ENCODE assay signal across 12 cellular contexts in the genomic region with DNA sequence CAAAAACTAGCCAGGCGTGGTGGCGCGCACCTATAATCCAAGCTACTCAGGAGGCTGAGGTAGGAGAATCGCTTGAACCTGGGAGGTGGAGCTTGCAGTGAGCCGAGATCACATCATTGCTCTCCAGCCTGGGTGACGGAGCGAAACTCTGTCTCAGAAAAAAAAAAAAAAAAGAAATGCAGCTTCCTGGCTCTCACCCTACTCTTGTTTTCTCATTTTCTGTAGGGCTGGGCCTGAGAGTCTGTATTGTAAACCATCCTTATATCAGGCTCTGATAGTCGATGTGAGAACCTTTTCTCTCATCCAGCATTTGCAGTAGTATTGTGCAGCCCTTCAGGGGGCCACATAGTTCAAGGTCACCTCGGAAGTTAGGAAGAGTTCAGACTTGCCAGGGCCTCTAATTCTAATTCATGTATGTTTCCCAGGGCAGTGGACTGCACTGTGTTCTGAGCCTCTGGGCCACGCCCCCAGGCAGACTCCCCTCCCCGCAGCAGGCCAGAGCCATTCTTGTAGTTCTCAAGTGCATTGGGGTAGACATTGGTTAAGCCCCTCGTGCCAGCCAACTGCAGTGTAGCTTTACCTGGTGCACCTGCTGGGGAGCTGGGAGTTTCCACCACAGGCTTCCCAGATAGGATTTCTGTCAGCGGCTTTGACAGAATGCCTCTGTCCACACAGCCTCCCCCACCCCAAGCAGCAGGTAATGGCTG. TPM values are rescaled to one million over a fixed set of nuclear protein-coding genes. Genes with fewer than 3 reads are reported as not detected.
DNase-seq lines count a peak whose midpoint lies in the region; ATAC-seq and TF ChIP-seq lines count a peak whose summit lies in the region.
"Had no signal": no experiment of that assay in that cellular context is flagged by ENCODE, and none has a peak within 500 bp of the region (broad histone marks: within the 10 kb centered on the region; RNA-seq: fewer than 3 reads in every experiment).

No MANE protein-coding gene starts in this region.

- peaks cover 5 to 29% (median 15%) of the 10 kb centered on the region in 4 donors for H3K4me1 Mint-ChIP-seq in CD4-positive, alpha-beta memory T cell
- peaks cover 40% of the 10 kb centered on the region for H3K4me1 Mint-ChIP-seq in endodermal cell
- H3K4me1 Mint-ChIP-seq in natural killer cell: peaks cover 0 to 6% of the 10 kb centered on the region in 2 donors

- H3K27me3 Mint-ChIP-seq in CD4-positive, alpha-beta memory T cell: no peaks in the 10 kb centered on the region
- H3K27me3 Mint-ChIP-seq in endodermal cell (ENCODE audit: insufficient read depth): no peaks in the 10 kb centered on the region
- no peaks in the 10 kb centered on the region for H3K27me3 Mint-ChIP-seq in natural killer cell (ENCODE audit: low read depth in 2 of 2)

- H3K9ac ChIP-seq in endodermal cell (ENCODE audit: extremely low read depth, low read length, poor library complexity, severe bottlenecking): no peak overlapping the region
- H3K9ac ChIP-seq: BLaER1 treated with 17β-estradiol and CSF1 and Interleukin-3, amounts not matched to agents 10 nM and 100 nM had no signal

- H3K27me3 ChIP-seq in CD4-positive, alpha-beta memory T cell (ENCODE audit: insufficient read depth, low read length): no peaks in the 10 kb centered on the region
- H3K27me3 ChIP-seq in endodermal cell (ENCODE audit: control insufficient read depth, insufficient read depth, low read length, poor library complexity, severe bottlenecking) (no peaks in the 10 kb centered on the region), ovary (no peaks in the 10 kb centered on the region), dorsolateral prefrontal cortex (no peaks in the 10 kb centered on the region), testis (no peaks in the 10 kb centered on the region)
- H3K27me3 ChIP-seq: BLaER1 treated with 17β-estradiol and CSF1 and Interleukin-3, amounts not matched to agents 10 nM and 100 nM had no signal

- no peaks in the 10 kb centered on the region for H3K36me3 Mint-ChIP-seq in CD4-positive, alpha-beta memory T cell
- H3K36me3 Mint-ChIP-seq in endodermal cell (ENCODE audit: low read depth): no peaks in the 10 kb centered on the region
- H3K36me3 Mint-ChIP-seq in natural killer cell: no peaks in the 10 kb centered on the region

- CTCF ChIA-PET in CD4-positive, alpha-beta memory T cell (lab: Charles Lee; ENCODE audit: partially characterized antibody): interaction anchor here (2.8 kb wide), 1 partner anchor 29 kb away, joined by 10 read pairs; no protein-coding TSS in a partner anchor

- no peaks in the 10 kb centered on the region for H3K9me3 Mint-ChIP-seq in CD4-positive, alpha-beta memory T cell
- H3K9me3 Mint-ChIP-seq in endodermal cell (no peaks in the 10 kb centered on the region), natural killer cell (no peaks in the 10 kb centered on the region)

- H3K4me1 ChIP-seq in CD4-positive, alpha-beta memory T cell (ENCODE audit: insufficient read depth, low read length): peaks cover 26% of the 10 kb centered on the region
- peaks cover 24% of the 10 kb centered on the region for H3K4me1 ChIP-seq in endodermal cell (ENCODE audit: control insufficient read depth, insufficient read depth, low read length)
- H3K4me1 ChIP-seq in ovary (ENCODE audit: insufficient read depth): peaks cover 35% of the 10 kb centered on the region
- H3K4me1 ChIP-seq in testis: peaks cover 45% of the 10 kb centered on the region

- POLR2A ChIA-PET in CD4-positive, alpha-beta memory T cell (lab: Charles Lee; ENCODE audit: partially characterized antibody): interaction anchor here (0.7 to 2.0 kb wide), 2 partner anchors 36 to 39 kb away, joined by 4 read pairs; no protein-coding TSS in a partner anchor

- no peak for TF ChIP-seq EP300 in ovary (IDR thresholded peaks at IDR 0.05)

- ATAC-seq in HG02852 (IDR thresholded peaks at IDR 0.05; ENCODE audit: unreplicated experiment) (no peak), natural killer cell (no peak)

- no peak overlapping the region for H3K27ac ChIP-seq in CD4-positive, alpha-beta memory T cell (ENCODE audit: low read depth, low read length)
- H3K27ac ChIP-seq in endodermal cell (ENCODE audit: low read depth, low read length) (no peak overlapping the region), ovary (peak overlapping the region; percentile 18 to 85), dorsolateral prefrontal cortex (no peak overlapping the region), testis (no peak overlapping the region)

- no peak overlapping the region for H3K4me3 ChIP-seq in CD4-positive, alpha-beta memory T cell (ENCODE audit: low read length in 2 of 2)
- H3K4me3 ChIP-seq in endodermal cell (ENCODE audit: low read length) (no peak overlapping the region), ovary (no peak overlapping the region), dorsolateral prefrontal cortex (no peak overlapping the region), testis (no peak overlapping the region)
- H3K4me3 ChIP-seq: BLaER1 treated with 17β-estradiol and CSF1 and Interleukin-3, amounts not matched to agents 10 nM and 100 nM had no signal

- no peak for TF ChIP-seq POLR2A in ovary (IDR thresholded peaks at IDR 0.05)
- TF ChIP-seq POLR2A in testis (IDR thresholded peaks at IDR 0.05): no peak

- H3K4me3 Mint-ChIP-seq in CD4-positive, alpha-beta memory T cell: peak overlapping the region in 1 of 8 donors; percentile 49
- H3K4me3 Mint-ChIP-seq in endodermal cell (no peak overlapping the region), natural killer cell (no peak overlapping the region)

- no peaks in the 10 kb centered on the region for H3K9me3 ChIP-seq in CD4-positive, alpha-beta memory T cell (ENCODE audit: control insufficient read depth in 1 of 2, low read length in 2 of 2)
- no peaks in the 10 kb centered on the region for H3K9me3 ChIP-seq in endodermal cell (ENCODE audit: control insufficient read depth, low read length)
- H3K9me3 ChIP-seq in ovary: no peaks in the 10 kb centered on the region
- no peaks in the 10 kb centered on the region for H3K9me3 ChIP-seq in testis
- H3K9me3 ChIP-seq: BLaER1 treated with 17β-estradiol and CSF1 and Interleukin-3, amounts not matched to agents 10 nM and 100 nM had no signal

- no peak for DNase-seq in CD4-positive, alpha-beta memory T cell
- peak; percentile 39 for DNase-seq in NCI-H128 (lab: John Stamatoyannopoulos, UW; ENCODE audit: unreplicated experiment)
- peak; percentile 75 for DNase-seq in endodermal cell
- DNase-seq in ovary: peak in 3 of 5 donors; percentile 57 to 59 (median 58)
- DNase-seq in dorsolateral prefrontal cortex: no peak
- DNase-seq in testis: no peak
- DNase-seq in natural killer cell: no peak
- DNase-seq: activated CD4-positive, CD25-positive, alpha-beta regulatory T cell; activated T-cell treated with anti-CD3 and anti-CD28 coated beads for 4 hours; foreskin fibroblast had no signal

- intact Hi-C loops in CD4-positive, alpha-beta memory T cell (cut with micrococcal nuclease): no loop called here
- intact Hi-C loops in ovary (cut with DNase I) (no loop called here), dorsolateral prefrontal cortex (cut with DNase I) (no loop called here), testis (cut with DNase I; ENCODE audit: low total_unique reads) (no loop called here), natural killer cell (cut with micrococcal nuclease) (no loop called here)

- H3K27ac Mint-ChIP-seq in CD4-positive, alpha-beta memory T cell: peak overlapping the region in 4 of 7 donors; percentile 5 to 64 (median 46)
- peak overlapping the region; percentile 77 for H3K27ac Mint-ChIP-seq in endodermal cell
- no peak overlapping the region for H3K27ac Mint-ChIP-seq in natural killer cell

- 77 to 81% methylated on average over 9 to 11 of the region's 13 CpGs for WGBS in endodermal cell (ENCODE audit: insufficient coverage in 1 of 2, insufficient read length in 1 of 2), 2 experiments
- WGBS in ovary, 3 donors: 55 to 66% (median 61%) methylated on average over 13 of the region's 13 CpGs
- 72 to 84% methylated on average over 10 to 13 of the region's 13 CpGs for WGBS in testis, 2 donors

- TF ChIP-seq CTCF in endodermal cell (conservative IDR thresholded peaks at IDR 0.05) (no peak), ovary (IDR thresholded peaks at IDR 0.05) (no peak), dorsolateral prefrontal cortex (IDR thresholded peaks at IDR 0.05 in 54 of 56, conservative IDR thresholded peaks at IDR 0.05 in 2 of 56; ENCODE audit: low read depth in 1 of 56, partially characterized antibody in 56 of 56) (no peak), testis (IDR thresholded peaks at IDR 0.05) (no peak), natural killer cell (IDR thresholded peaks at IDR 0.05) (no peak)

- no peaks in the 10 kb centered on the region for H3K36me3 ChIP-seq in CD4-positive, alpha-beta memory T cell (ENCODE audit: insufficient read depth, low read length)
- H3K36me3 ChIP-seq in endodermal cell (ENCODE audit: control insufficient read depth, insufficient read depth, low read length): no peaks in the 10 kb centered on the region
- H3K36me3 ChIP-seq in ovary: no peaks in the 10 kb centered on the region
- no peaks in the 10 kb centered on the region for H3K36me3 ChIP-seq in testis (ENCODE audit: low read depth, missing control alignments)
- H3K36me3 ChIP-seq: BLaER1 treated with 17β-estradiol and CSF1 and Interleukin-3, amounts not matched to agents 10 nM and 100 nM had no signal

RNA-seq across cellular contexts. Expression of gene PDCD4, which starts 38.3 kb away (rescaled TPM):
- total RNA-seq in CD4-positive, alpha-beta memory T cell: 100 to 1,000 TPM; 358 to 376 TPM
- polyA plus RNA-seq in CD4-positive, alpha-beta memory T cell: 100 to 1,000 TPM; 329 to 494 TPM
- total RNA-seq in endodermal cell (10 to 100 TPM; 46.5 to 48.5 TPM), ovary (100 to 1,000 TPM; 103 to 399 (median 185) TPM), dorsolateral prefrontal cortex (100 to 1,000 TPM in 2 of 120 experiments, 10 to 100 TPM in 118; 45.2 to 105 (median 67.9) TPM), testis (10 to 100 TPM; 64.0 to 71.1 TPM), natural killer cell (100 to 1,000 TPM; 199 to 241 (median 222) TPM)
- polyA plus RNA-seq in endodermal cell (2013, experiment 1 of 2): 52.4 TPM
- 41.7 TPM for polyA plus RNA-seq in endodermal cell (2013, experiment 2 of 2)
- polyA plus RNA-seq in ovary (100 to 1,000 TPM; 136 to 209 TPM), testis (ENCODE audit: insufficient read depth, low read depth, low replicate concordance) (124 TPM)

Comparison
In these comparisons a context has a peak if more than half of its experiments do, and no peak if none do; other contexts are left out.
1. DNase-seq: peak in NCI-H128 (single experiment), endodermal cell (single experiment) and ovary (3 of 5); none in CD4-positive, alpha-beta memory T cell (0 of 5), dorsolateral prefrontal cortex (0 of 10), testis (single experiment) and natural killer cell (single experiment).
2. H3K27ac ChIP-seq: peak in ovary (2 of 2); none in CD4-positive, alpha-beta memory T cell (single experiment), endodermal cell (single experiment), dorsolateral prefrontal cortex (0 of 59) and testis (0 of 2).
3. H3K27ac Mint-ChIP-seq: peak in CD4-positive, alpha-beta memory T cell (4 of 7) and endodermal cell (single experiment); none in natural killer cell (0 of 2).